ENCODE assay signal across 14 cellular contexts in genomic region chr12:47376937-47377336, GRCh38.
A peak's percentile ranks its signal among the peaks of the same experiment; 100 is the strongest.
DNase-seq lines count a peak whose midpoint lies in the region; ATAC-seq and TF ChIP-seq lines count a peak whose summit lies in the region.
"Had no signal": no experiment of that assay in that cellular context is flagged by ENCODE, and none has a peak within 500 bp of the region (broad histone marks: within the 10 kb centered on the region; RNA-seq: fewer than 3 reads in every experiment).

No MANE protein-coding gene starts in this region.

- WGBS in esophagus squamous epithelium, 2 donors = 77 to 84% methylated on average over 6 of the region's 6 CpGs

- CTCF ChIA-PET in AG04450 (lab: Charles Lee) = no interaction called here

- DNase-seq in AG04450 (ENCODE audit: low read depth, low spot score) (no peak), Peyer's patch (no peak), esophagus squamous epithelium (lab: John Stamatoyannopoulos, UW) (no peak), gastrocnemius medialis (no peak), OCI-M1 (lab: John Stamatoyannopoulos, UW) (no peak), NCI-H82 treated with DMSO at 0.1 percent for 48 hours (lab: John Stamatoyannopoulos, UW; ENCODE audit: unreplicated experiment) (no peak), hepatic stellate cell (ENCODE audit: low spot score) (no peak)
- DNase-seq in activated CD4-positive, CD25-positive, alpha-beta regulatory T cell treated with anti-CD3 and anti-CD28 coated beads, Interleukin-2, amount 50 U/mL, for 72 hours = no peak
- DNase-seq: activated T-cell treated with anti-CD3 and anti-CD28 coated beads, Interleukin-2, amount 50 U/mL, for 24 hours; effector memory CD4-positive, alpha-beta T cell; NCI-H2081; NK-92 treated with Interleukin-12 subunit alpha and Interleukin-12 subunit beta, amount 100 ng/mL, for 24 hours; stimulated activated CD8-positive, alpha-beta memory T cell treated with anti-CD3 and anti-CD28 coated beads, Interleukin-4, amount 100 ng/mL, for 48 hours had no signal

- no peaks in the 10 kb centered on the region for H3K27me3 ChIP-seq in AG04450 (ENCODE audit: control insufficient read depth, insufficient read depth, low read length)
- no peaks in the 10 kb centered on the region for H3K27me3 ChIP-seq in Peyer's patch
- no peaks in the 10 kb centered on the region for H3K27me3 ChIP-seq in esophagus squamous epithelium
- H3K27me3 ChIP-seq in gastrocnemius medialis = no peaks in the 10 kb centered on the region
- H3K27me3 ChIP-seq: BLaER1 treated with 17β-estradiol and CSF1 and Interleukin-3, amounts not matched to agents 10 nM and 100 nM had no signal

- ATAC-seq in gastrocnemius medialis = no peak

- H3K9me3 ChIP-seq in AG04450 (ENCODE audit: control insufficient read depth, insufficient read depth, low read length) = no peaks in the 10 kb centered on the region
- H3K9me3 ChIP-seq in Peyer's patch = no peaks in the 10 kb centered on the region
- H3K9me3 ChIP-seq in esophagus squamous epithelium = no peaks in the 10 kb centered on the region
- H3K9me3 ChIP-seq in gastrocnemius medialis = no peaks in the 10 kb centered on the region

- in situ Hi-C loops in gastrocnemius medialis (cut with MboI; ENCODE audit: low sequenced_read_pairs in 4 of 4) = no loop called here

- TF ChIP-seq CTCF in AG04450 (IDR thresholded peaks at IDR 0.05; ENCODE audit: low read depth, low read length) (no peak), Peyer's patch (IDR thresholded peaks at IDR 0.05) (no peak), esophagus squamous epithelium (IDR thresholded peaks at IDR 0.05) (no peak), gastrocnemius medialis (IDR thresholded peaks at IDR 0.05 in 4 of 5, conservative IDR thresholded peaks at IDR 0.05 in 1 of 5) (no peak)

- intact Hi-C loops in esophagus squamous epithelium (cut with DNase I) = no loop called here
- intact Hi-C loops in gastrocnemius medialis (cut with DNase I; ENCODE audit: low total_unique reads) = loop anchor here (2.0 kb wide), 1 partner anchor 1108 kb away; the partner anchor contains the start of gene SLC38A1

- H3K27ac ChIP-seq in AG04450 (ENCODE audit: low read depth, low read length) (peak overlapping the region; percentile 73), Peyer's patch (peak overlapping the region in 3 of 4 donors; percentile 29 to 69 (median 50)), esophagus squamous epithelium (peak overlapping the region in 3 of 4 donors; percentile 54 to 73 (median 60)), gastrocnemius medialis (peak overlapping the region in 3 of 4 donors; percentile 72 to 82 (median 82))
- H3K27ac ChIP-seq: BLaER1 treated with 17β-estradiol and CSF1 and Interleukin-3, amounts not matched to agents 10 nM and 100 nM had no signal

- POLR2A ChIA-PET in AG04450 (lab: Yijun Ruan, JAX) = no interaction called here

- H3K4me1 ChIP-seq in Peyer's patch = no peaks in the 10 kb centered on the region
- peaks cover 8 to 26% (median 11%) of the 10 kb centered on the region in 3 donors for H3K4me1 ChIP-seq in esophagus squamous epithelium
- peaks cover 0 to 12% of the 10 kb centered on the region in 2 donors for H3K4me1 ChIP-seq in gastrocnemius medialis

- H3K4me3 ChIP-seq in AG04450 (ENCODE audit: low read depth, low read length) (no peak overlapping the region), Peyer's patch (no peak overlapping the region), esophagus squamous epithelium (no peak overlapping the region), gastrocnemius medialis (no peak overlapping the region)
- H3K4me3 ChIP-seq: BLaER1 treated with 17β-estradiol and CSF1 and Interleukin-3, amounts not matched to agents 10 nM and 100 nM had no signal

- TF ChIP-seq POLR2A in Peyer's patch (IDR thresholded peaks at IDR 0.05) (no peak), esophagus squamous epithelium (IDR thresholded peaks at IDR 0.05) (no peak), gastrocnemius medialis (IDR thresholded peaks at IDR 0.05) (no peak)

- no peaks in the 10 kb centered on the region for H3K36me3 ChIP-seq in Peyer's patch
- no peaks in the 10 kb centered on the region for H3K36me3 ChIP-seq in esophagus squamous epithelium
- H3K36me3 ChIP-seq in gastrocnemius medialis = no peaks in the 10 kb centered on the region
- H3K36me3 ChIP-seq: BLaER1 treated with 17β-estradiol and CSF1 and Interleukin-3, amounts not matched to agents 10 nM and 100 nM had no signal
